Comparison of ENCODE assay signal across 8 cellular contexts in genomic region chr3:75552095-75552494, GRCh38.
DNase-seq lines count a peak whose midpoint lies in the region; ATAC-seq, FAIRE-seq and TF ChIP-seq lines count a peak whose summit lies in the region.
"Not testable (repeated sequence)": the region's sequence is repeated elsewhere in the genome, so short reads cannot be mapped to it uniquely, and the experiment has no call there.

No MANE protein-coding gene starts in this region.

- POLR2A ChIA-PET in A673 (lab: Charles Lee; ENCODE audit: low non-redundant PET); GM12878 (lab: Charles Lee): not testable (repeated sequence)

- peak; percentile 54 for TF ChIP-seq RAD21 in GM12878 (IDR thresholded peaks at IDR 0.05; ENCODE audit: insufficient read depth, low read depth, low read length)
- peak; percentile 33 for TF ChIP-seq RAD21 in neural cell (conservative IDR thresholded peaks at IDR 0.05)

- H3K36me3 ChIP-seq in A673 (ENCODE audit: insufficient read depth, low read length, poor library complexity, severe bottlenecking); GM12878 (ENCODE audit: control insufficient read depth in 2 of 2, insufficient read depth in 2 of 2, low read length in 1 of 2); cardiac muscle cell; neural cell (ENCODE audit: insufficient read depth, low read length): not testable (repeated sequence)

- CTCF ChIA-PET in A673 (lab: Charles Lee); GM12878 (lab: Yijun Ruan, JAX): not testable (repeated sequence)

- 54% methylated on average over 11 of the region's 11 CpGs for WGBS in GM12878 (ENCODE audit: insufficient coverage, insufficient replicate concordance, low lambda C conversion rate, missing lambda C conversion rate)

- H3K4me2 ChIP-seq in GM12878 (ENCODE audit: control insufficient read depth, insufficient read depth); neural cell (ENCODE audit: low read length): not testable (repeated sequence)

- intact Hi-C loops in A673 (cut with micrococcal nuclease; ENCODE audit: unreplicated experiment) (loop anchor here (5.0 kb wide), 2 partner anchors 125 to 260 kb away; no protein-coding TSS in a partner anchor), GM12878 (cut with micrococcal nuclease; ENCODE audit: unreplicated experiment) (loop anchor here (10.0 kb wide), 1 partner anchor 257 kb away; no protein-coding TSS in a partner anchor)

- peak; percentile 66 for TF ChIP-seq CTCF in A673 (conservative IDR thresholded peaks at IDR 0.05; ENCODE audit: low read depth, low read length)
- peak; percentile 40 to 55 (median 52) for TF ChIP-seq CTCF in GM12878 (IDR thresholded peaks at IDR 0.05 in 2 of 3, conservative IDR thresholded peaks at IDR 0.05 in 1 of 3; ENCODE audit: control insufficient read depth in 2 of 3, extremely low read depth in 1 of 3, insufficient read depth in 1 of 3, low read depth in 3 of 3, low read length in 3 of 3)
- TF ChIP-seq CTCF in cardiac muscle cell (IDR thresholded peaks at IDR 0.05; ENCODE audit: low read depth, low read length) = peak; percentile 60
- TF ChIP-seq CTCF in neural cell (IDR thresholded peaks at IDR 0.05; ENCODE audit: poor library complexity, severe bottlenecking) = peak; percentile 43

- in situ Hi-C loops in GM12878 (cut with MboI) = not testable (repeated sequence)

- not testable (repeated sequence) for H3K4me1 ChIP-seq in A673 (ENCODE audit: insufficient read depth, low read length, poor library complexity, severe bottlenecking); GM12878 (ENCODE audit: control insufficient read depth, insufficient read depth, low read length); cardiac muscle cell (ENCODE audit: low read depth)

- not testable (repeated sequence) for TF ChIP-seq POLR2A in GM12878 (IDR thresholded peaks at IDR 0.05; ENCODE audit: low read depth, low read length)

- H3K4me3 ChIP-seq in A673 (ENCODE audit: low read depth, low read length, poor library complexity, severe bottlenecking); GM12878; cardiac muscle cell; neural cell (ENCODE audit: low read length): not testable (repeated sequence)

- not testable (repeated sequence) for BruUV-seq in A673 (replicated peaks; lab: Mats Ljungman, UMichigan); GM12878 (replicated peaks; lab: Mats Ljungman, UMichigan)

- not testable (repeated sequence) for TF ChIP-seq EP300 in GM12878 (IDR thresholded peaks at IDR 0.05; ENCODE audit: borderline replicate concordance in 1 of 2, control insufficient read depth in 1 of 2, low read depth in 2 of 2, low read length in 2 of 2); neural cell (conservative IDR thresholded peaks at IDR 0.05; ENCODE audit: poor library complexity, severe bottlenecking)

- not testable (repeated sequence) for H3K9me3 ChIP-seq in A673 (ENCODE audit: low read depth, low read length, poor library complexity, severe bottlenecking); GM12878 (replicated peaks; ENCODE audit: control insufficient read depth, insufficient read depth, low read length); cardiac muscle cell (ENCODE audit: low read depth); neural cell (ENCODE audit: low read length)

- FAIRE-seq in HTR-8/SVneo (lab: Jason Lieb, UNC) = peak; percentile 72
- FAIRE-seq in GM12878 (lab: Jason Lieb, UNC) = not testable (repeated sequence)

- H3K27ac ChIP-seq in A673 (ENCODE audit: low read depth, low read length, poor library complexity, severe bottlenecking); GM12878 (ENCODE audit: control insufficient read depth, insufficient read depth); cardiac muscle cell; neural cell (ENCODE audit: low read length): not testable (repeated sequence)

- DNase-seq in A673 (ENCODE audit: low spot score) (peak; percentile 40), ELR (ENCODE audit: low read depth) (peak; percentile 27), NCI-H510A treated with DMSO at 0.1 percent for 48 hours (lab: John Stamatoyannopoulos, UW) (peak; percentile 33), T1000 (lab: John Stamatoyannopoulos, UW) (peak; percentile 4), cardiac muscle cell (ENCODE audit: low read depth in 1 of 2, low spot score in 1 of 2) (peak; percentile 22 to 29)
- not testable (repeated sequence) for DNase-seq in HTR-8/SVneo (ENCODE audit: insufficient read length, low spot score); GM12878 (ENCODE audit: low read depth, low spot score)

- SMC1A ChIA-PET in GM12878 (lab: Charles Lee; ENCODE audit: uncharacterized antibody, unreplicated experiment) = not testable (repeated sequence)

- not testable (repeated sequence) for H3K79me2 ChIP-seq in GM12878 (ENCODE audit: control insufficient read depth, insufficient read depth, low read length); neural cell (replicated peaks; ENCODE audit: insufficient read depth, low read length)

- H2AFZ ChIP-seq in GM12878 (ENCODE audit: control insufficient read depth, low read depth, low read length); neural cell (ENCODE audit: low read depth, low read length): not testable (repeated sequence)

- H4K20me1 ChIP-seq in GM12878 (ENCODE audit: control insufficient read depth, insufficient read depth); neural cell (ENCODE audit: insufficient read depth): not testable (repeated sequence)

- not testable (repeated sequence) for H3K27me3 ChIP-seq in A673 (replicated peaks; ENCODE audit: insufficient read depth, low read depth, low read length, poor library complexity); GM12878 (replicated peaks in 1 of 2; ENCODE audit: control insufficient read depth in 2 of 2, insufficient read depth in 2 of 2, low read length in 1 of 2); cardiac muscle cell; neural cell (ENCODE audit: insufficient read depth, low read depth, low read length)

- ATAC-seq in GM12878 = not testable (repeated sequence)

- H3F3A ChIP-seq in neural cell (ENCODE audit: insufficient read depth, low read length, poor library complexity, severe bottlenecking) = not testable (repeated sequence)

- H3K9ac ChIP-seq in GM12878 (ENCODE audit: control insufficient read depth, insufficient read depth, low read length); neural cell (ENCODE audit: low read length): not testable (repeated sequence)

- RAD21 ChIA-PET in GM12878 (lab: Charles Lee; ENCODE audit: unreplicated experiment) = not testable (repeated sequence)

- H3K9me2 ChIP-seq in neural cell (ENCODE audit: insufficient read depth, low read length) = not testable (repeated sequence)

TF ChIP-seq in GM12878, 131 proteins besides CTCF, POLR2A, EP300 and RAD21:
- 0 out of 2 replicates have a peak, but pooled peaks have one; percentile 18 for TF ChIP-seq YY1 (IDR thresholded peaks at IDR 0.05; ENCODE audit: low read depth, low read length)
- TF ChIP-seq SMC3 (IDR thresholded peaks at IDR 0.05; ENCODE audit: borderline replicate concordance, low read length) = peak; percentile 6; the same call in 1 of the 2 replicates

TF ChIP-seq in neural cell, 6 proteins besides CTCF, POLR2A, EP300 and RAD21:
- TF ChIP-seq SMC3 (conservative IDR thresholded peaks at IDR 0.05; ENCODE audit: poor library complexity) = peak; percentile 30
